Comparison of ENCODE assay signal across 1 cellular context in genomic region chr19:42522262-42522661, GRCh38. TPM values are rescaled to one million over a fixed set of nuclear protein-coding genes. Genes with fewer than 3 reads are reported as not detected.
"Had no signal": no experiment of that assay in that cellular context is flagged by ENCODE, and none has a peak within 500 bp of the region (broad histone marks: within the 10 kb centered on the region; RNA-seq: fewer than 3 reads in every experiment).

No MANE protein-coding gene starts in this region.

RNA-seq across cellular contexts. Expression of gene CEACAM1, which starts 6.0 kb away (rescaled TPM):
- total RNA-seq: temporal lobe had no signal
